3 cellular contexts compared by ENCODE assay signal in genomic region chr1:52045666-52046195, GRCh38. TPM values are rescaled to one million over a fixed set of nuclear protein-coding genes. Genes with fewer than 3 reads are reported as not detected.
"Had no signal": no experiment of that assay in that cellular context is flagged by ENCODE, and none has a peak within 500 bp of the region (broad histone marks: within the 10 kb centered on the region; RNA-seq: fewer than 3 reads in every experiment).

No MANE protein-coding gene starts in this region.

RNA-seq across cellular contexts. Expression of gene RAB3B, which starts 55.2 kb away (rescaled TPM):
- total RNA-seq: left cardiac atrium, left ventricle myocardium superior, mesenteric fat pad had no signal
